In the genomic region with DNA sequence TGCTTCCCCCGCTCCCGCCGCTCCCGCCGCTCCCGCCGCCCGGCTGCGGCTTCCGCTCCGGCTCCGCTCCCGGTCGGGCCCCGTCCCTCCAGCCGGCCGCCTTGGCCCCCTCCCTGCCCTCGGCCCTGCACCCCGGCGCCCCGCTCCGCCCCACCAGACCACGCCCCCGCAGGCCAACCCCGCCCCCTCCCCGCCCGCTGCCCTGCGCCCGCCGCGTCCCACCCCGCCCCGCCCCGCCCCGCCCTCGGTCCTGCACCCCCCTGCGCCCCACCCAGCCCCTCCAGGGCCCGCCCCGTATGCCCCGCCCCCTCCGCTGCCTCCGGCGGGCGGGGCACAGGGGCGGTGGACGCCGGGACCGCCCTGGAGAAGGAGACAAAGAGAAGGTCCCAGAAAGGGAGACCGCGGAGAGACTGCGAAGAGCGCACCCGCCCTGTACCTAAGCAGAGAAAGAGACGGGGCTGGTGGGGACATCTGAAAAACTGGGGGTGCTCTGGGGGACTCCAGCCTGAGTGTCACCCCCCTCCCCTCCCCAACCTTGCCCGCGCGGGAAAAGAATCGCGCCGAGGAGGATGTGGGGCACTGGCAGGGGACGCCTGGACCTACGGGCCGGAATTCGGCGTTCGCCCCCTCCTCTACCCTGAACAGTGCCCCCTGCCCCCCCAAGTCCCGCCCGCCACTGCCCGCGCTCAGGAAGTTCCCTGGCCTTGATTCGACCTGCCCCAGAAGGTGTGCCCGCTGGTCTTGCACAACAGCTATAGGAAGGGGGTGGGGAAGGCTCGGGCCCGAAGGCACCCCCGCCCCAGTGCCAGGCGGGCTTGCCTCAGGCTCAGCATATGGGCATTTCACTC, we compare ENCODE assay signal across 8 cellular contexts. TPM values are rescaled to one million over a fixed set of nuclear protein-coding genes. Genes with fewer than 3 reads are reported as not detected.
DNase-seq lines count a peak whose midpoint lies in the region; ATAC-seq and TF ChIP-seq lines count a peak whose summit lies in the region.

No MANE protein-coding gene starts in this region.

- H3K27ac ChIP-seq in testis, result peak overlapping the region; percentile 88 to 94

- no peaks in the 10 kb centered on the region for H3K36me3 ChIP-seq in testis (ENCODE audit: low read depth, missing control alignments)

- no peaks in the 10 kb centered on the region for H3K9me3 ChIP-seq in testis

- no peaks in the 10 kb centered on the region for H3K27me3 ChIP-seq in testis

- H3K4me3 ChIP-seq in LNCaP clone FGC (ENCODE audit: low read depth, low read length), result peak overlapping the region; percentile 91
- peak overlapping the region; percentile 67 to 76 for H3K4me3 ChIP-seq in testis

- DNase-seq in LNCaP clone FGC (ENCODE audit: low read depth) (no peak), SKM-1 (lab: John Stamatoyannopoulos, UW; ENCODE audit: unreplicated experiment) (peak; percentile 27), germinal center (ENCODE audit: low spot score) (peak; percentile 96), omental fat pad (ENCODE audit: low spot score) (no peak), testis (peak; percentile 76)
- DNase-seq in activated naive CD4-positive, alpha-beta T cell treated with anti-CD3 and anti-CD28 coated beads, Interleukin-2, amount 50 U/mL, for 16 hours, result peak; percentile 71

- peak; percentile 17 for TF ChIP-seq POLR2A in testis (IDR thresholded peaks at IDR 0.05)

- ATAC-seq in GM18511 (IDR thresholded peaks at IDR 0.05; ENCODE audit: unreplicated experiment) (peak; percentile 65), omental fat pad (ENCODE audit: low FRiP score) (peak; percentile 75), GM18520 (IDR thresholded peaks at IDR 0.05; ENCODE audit: unreplicated experiment) (no peak)

- TF ChIP-seq CTCF in LNCaP clone FGC (IDR thresholded peaks at IDR 0.05; ENCODE audit: control insufficient read depth, extremely low read depth, insufficient read depth) (no peak), omental fat pad (IDR thresholded peaks at IDR 0.05) (no peak), testis (IDR thresholded peaks at IDR 0.05) (no peak)

- intact Hi-C loops in testis (cut with DNase I; ENCODE audit: low total_unique reads), result no loop called here

- peaks cover 33% of the 10 kb centered on the region for H3K4me1 ChIP-seq in testis

- 0 to 3% methylated on average over 8 to 61 of the region's 76 CpGs for WGBS in testis, 2 donors

RNA-seq across cellular contexts. Expression of a gene that starts 42.9 kb away (rescaled TPM):
- total RNA-seq in omental fat pad (10 to 100 TPM; 47.0 to 81.0 (median 66.4) TPM), testis (10 to 100 TPM; 33.1 to 36.1 TPM)
- polyA plus RNA-seq in testis (ENCODE audit: insufficient read depth, low read depth, low replicate concordance), result 21.2 TPM

Comparison
In these comparisons a context has a peak if more than half of its experiments do, and no peak if none do; other contexts are left out.
1. DNase-seq: peak in SKM-1 (single experiment), activated naive CD4-positive, alpha-beta T cell treated with anti-CD3 and anti-CD28 coated beads, Interleukin-2, amount 50 U/mL, for 16 hours (single experiment), germinal center (single experiment) and testis (single experiment); none in LNCaP clone FGC (single experiment) and omental fat pad (single experiment).